ENCODE assay signal across 27 cellular contexts in the genomic region with DNA sequence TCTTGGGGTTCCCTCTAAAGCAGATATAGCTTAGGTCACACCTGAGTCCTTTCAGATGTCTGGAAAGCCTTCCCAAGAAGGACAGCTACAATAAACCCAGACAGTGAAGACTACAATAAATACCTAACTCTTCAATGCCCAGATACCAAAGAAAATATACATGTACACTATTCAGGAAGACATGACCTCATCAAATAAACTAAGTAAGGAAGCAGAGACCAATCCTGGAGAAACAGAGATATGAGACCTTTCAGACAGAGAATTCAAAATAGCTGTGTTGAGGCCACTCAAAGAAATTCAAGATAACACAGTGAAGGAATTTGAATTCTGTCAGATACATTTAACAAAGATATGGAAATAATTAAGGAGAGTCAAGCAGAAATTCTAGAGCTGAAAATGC.
"Had no signal": no experiment of that assay in that cellular context is flagged by ENCODE, and none has a peak within 500 bp of the region (broad histone marks: within the 10 kb centered on the region; RNA-seq: fewer than 3 reads in every experiment).

No MANE protein-coding gene starts in this region.

- DNase-seq: stimulated activated CD4-positive, alpha-beta T cell treated with anti-CD3 and anti-CD28 coated beads, Interleukin-2, amount 100 ng/mL, for 48 hours; stimulated activated CD4-positive, alpha-beta T cell treated with anti-CD3 and anti-CD28 coated beads, Interleukin-4, amount 100 ng/mL, for 1 hour; stimulated activated CD4-positive, alpha-beta T cell treated with anti-CD3 and anti-CD28 coated beads, Interleukin-4, amount 100 ng/mL, for 24 hours; stimulated activated CD4-positive, alpha-beta T cell treated with anti-CD3 and anti-CD28 coated beads, Interleukin-4, amount 100 ng/mL, for 4 hours; stimulated activated CD8-positive, alpha-beta memory T cell treated with anti-CD3 and anti-CD28 coated beads, Interleukin-4, amount 100 ng/mL, for 48 hours; stimulated activated naive B cell treated with anti-CD40 and anti-IgM and Interleukin-4, amounts not matched to agents 10 μg/mL and 1 μg/mL and 100 μg/mL, for 72 hours; stimulated activated naive CD4-positive, alpha-beta T cell; stimulated activated naive CD4-positive, alpha-beta T cell treated with Interleukin-2 at 50 U/mL for 16 hours; stimulated activated naive CD8-positive, alpha-beta T cell treated with anti-CD3 and anti-CD28 coated beads, Interleukin-15, amount 100 ng/mL, for 72 hours; stimulated activated naive CD8-positive, alpha-beta T cell treated with anti-CD3 and anti-CD28 coated beads, Interleukin-15, Interleukin-2, amounts not matched to agents 100 U/mL and 50 U/mL, for 24 hours; stomach; substantia nigra; testis; thyroid gland; tibial artery; transverse colon; trophoblast cell; upper lobe of left lung; upper lobe of right lung; uterus had no signal

- H3K27me3 ChIP-seq: stomach, suprapubic skin, testis, thyroid gland, tibial artery, tibial nerve, transverse colon, upper lobe of left lung, upper lobe of right lung, uterus, vagina had no signal

- H3K4me3 ChIP-seq: stomach, suprapubic skin, testis, thoracic aorta, thyroid gland, tibial artery, tibial nerve, transverse colon, upper lobe of left lung, upper lobe of right lung, uterus, vagina had no signal

- H3K9me3 ChIP-seq: stomach, suprapubic skin, testis, thoracic aorta, thyroid gland, tibial artery, transverse colon, upper lobe of left lung, upper lobe of right lung, uterus, vagina had no signal

- H3K27ac ChIP-seq: stomach, suprapubic skin, testis, thoracic aorta, thyroid gland, tibial artery, tibial nerve, transverse colon, upper lobe of left lung, upper lobe of right lung, uterus, vagina had no signal

- H3K36me3 ChIP-seq: suprapubic skin, thoracic aorta, thyroid gland, transverse colon, upper lobe of left lung, upper lobe of right lung, uterus, vagina had no signal

- FAIRE-seq: urothelium cell line had no signal

- ATAC-seq: stimulated activated effector memory CD8-positive, alpha-beta T cell treated with anti-CD3 and anti-CD28 coated beads, Interleukin-12 subunit alpha, Interleukin-12 subunit beta, amount 100 ng/mL, for 72 hours; stimulated activated memory B cell treated with anti-CD40 and anti-IgM and Interleukin-4, amounts not matched to agents 10 μg/mL and 1 μg/mL and 100 μg/mL, for 72 hours; stimulated activated naive B cell treated with anti-CD40 and anti-IgM and Interleukin-4, amounts not matched to agents 10 μg/mL and 1 μg/mL and 100 μg/mL, for 72 hours; stimulated activated naive CD8-positive, alpha-beta T cell treated with anti-CD3 and anti-CD28 coated beads, Interleukin-15, amount 100 ng/mL, for 72 hours; stimulated activated naive CD8-positive, alpha-beta T cell treated with anti-CD3 and anti-CD28 coated beads, Interleukin-15, Interleukin-2, amounts not matched to agents 100 U/mL and 50 U/mL, for 24 hours; upper lobe of right lung had no signal

- H3K4me1 ChIP-seq: stomach, suprapubic skin, testis, thyroid gland, tibial artery, tibial nerve, transverse colon, upper lobe of left lung, upper lobe of right lung, uterus, vagina had no signal
